Comparison of ENCODE assay signal across 8 cellular contexts in the genomic region with DNA sequence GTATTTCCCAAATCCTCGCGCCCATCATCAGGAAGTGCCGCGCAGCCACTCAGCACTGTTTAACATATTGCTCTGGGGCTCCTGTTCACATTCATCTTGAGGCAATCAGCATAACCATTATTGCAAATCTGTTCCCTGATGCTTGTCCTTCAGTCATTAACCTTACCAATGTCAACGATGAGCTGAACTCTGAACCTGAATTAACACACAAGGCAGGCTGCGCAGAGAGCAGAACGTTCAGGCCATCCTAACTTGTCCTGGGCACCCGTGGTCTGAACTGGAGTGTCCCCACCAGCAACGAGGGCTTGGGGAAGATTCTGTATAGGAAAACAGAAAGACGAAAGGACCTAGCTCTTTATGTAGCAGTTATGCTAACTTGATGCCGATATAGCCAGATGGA.
"Had no signal": no experiment of that assay in that cellular context is flagged by ENCODE, and none has a peak within 500 bp of the region (broad histone marks: within the 10 kb centered on the region; RNA-seq: fewer than 3 reads in every experiment).

No MANE protein-coding gene starts in this region.

- H3K27ac ChIP-seq: GM23248, HL-60 had no signal

- H2AFZ ChIP-seq: GM23248 had no signal

- FAIRE-seq: H54, K562 had no signal

- ATAC-seq: K562 had no signal

- DNase-seq: GM23248, GOT3, H9, HCEC 1CT, IMR-90 had no signal

- H3K9ac ChIP-seq: GM23248 had no signal

- H3K4me3 ChIP-seq: GM23248, K562 had no signal
